Comparison of ENCODE assay signal across 15 cellular contexts in genomic region chr21:29219165-29219770, GRCh38.
A peak's percentile ranks its signal among the peaks of the same experiment; 100 is the strongest.
DNase-seq lines count a peak whose midpoint lies in the region; ATAC-seq and TF ChIP-seq lines count a peak whose summit lies in the region.
"Had no signal": no experiment of that assay in that cellular context is flagged by ENCODE, and none has a peak within 500 bp of the region (broad histone marks: within the 10 kb centered on the region; RNA-seq: fewer than 3 reads in every experiment).

No MANE protein-coding gene starts in this region.

- TF ChIP-seq POLR2A in esophagus squamous epithelium (IDR thresholded peaks at IDR 0.05) = no peak

- 85 to 86% methylated on average over 8 of the region's 8 CpGs for WGBS in esophagus squamous epithelium, 2 donors

- H3K27ac ChIP-seq in esophagus squamous epithelium = peak overlapping the region; percentile 16 to 58 (median 43)
- H3K27ac ChIP-seq in naive thymus-derived CD4-positive, alpha-beta T cell (ENCODE audit: low read depth, low read length) = no peak overlapping the region

- peaks cover 0 to 4% (median 0%) of the 10 kb centered on the region in 5 donors for H3K27me3 Mint-ChIP-seq in naive thymus-derived CD4-positive, alpha-beta T cell
- H3K27me3 Mint-ChIP-seq: activated B cell treated with CpG ODN at 0.5 μM for 24 hours; activated naive CD8-positive, alpha-beta T cell treated with anti-CD3 and anti-CD28 coated beads, Interleukin-2, amount 10 ng/mL, durations not matched to agents 7 days and 5 days had no signal

- H3K4me1 Mint-ChIP-seq in naive thymus-derived CD4-positive, alpha-beta T cell = peaks cover 0 to 5% (median 0%) of the 10 kb centered on the region in 7 donors
- H3K4me1 Mint-ChIP-seq: activated B cell treated with CpG ODN at 0.5 μM for 24 hours; activated naive CD8-positive, alpha-beta T cell treated with anti-CD3 and anti-CD28 coated beads, Interleukin-2, amount 10 ng/mL, durations not matched to agents 7 days and 5 days had no signal

- peaks cover 0 to 22% (median 0%) of the 10 kb centered on the region in 3 donors for H3K4me1 ChIP-seq in esophagus squamous epithelium
- no peaks in the 10 kb centered on the region for H3K4me1 ChIP-seq in naive thymus-derived CD4-positive, alpha-beta T cell (ENCODE audit: control insufficient read depth in 2 of 2, insufficient read depth in 2 of 2, low read length in 2 of 2)

- H3K27ac Mint-ChIP-seq in naive thymus-derived CD4-positive, alpha-beta T cell = no peak overlapping the region
- H3K27ac Mint-ChIP-seq: activated B cell treated with CpG ODN at 0.5 μM for 24 hours; activated naive CD8-positive, alpha-beta T cell treated with anti-CD3 and anti-CD28 coated beads, Interleukin-2, amount 10 ng/mL, durations not matched to agents 7 days and 5 days; natural killer cell treated with Interleukin-12 subunit alpha and Interleukin-12 subunit beta and Interleukin-15 and Interleukin-18, amount 100 ng/mL, for 72 hours had no signal

- peaks cover 0 to 2% (median 0%) of the 10 kb centered on the region in 5 donors for H3K36me3 Mint-ChIP-seq in naive thymus-derived CD4-positive, alpha-beta T cell
- H3K36me3 Mint-ChIP-seq: activated naive CD8-positive, alpha-beta T cell treated with anti-CD3 and anti-CD28 coated beads, Interleukin-2, amount 10 ng/mL, durations not matched to agents 7 days and 5 days; natural killer cell treated with Interleukin-12 subunit alpha and Interleukin-12 subunit beta and Interleukin-15 and Interleukin-18, amount 100 ng/mL, for 72 hours had no signal

- H3K27me3 ChIP-seq in esophagus squamous epithelium = no peaks in the 10 kb centered on the region
- H3K27me3 ChIP-seq in naive thymus-derived CD4-positive, alpha-beta T cell (ENCODE audit: control insufficient read depth in 2 of 2, insufficient read depth in 2 of 2, low read length in 2 of 2) = no peaks in the 10 kb centered on the region

- no peaks in the 10 kb centered on the region for H3K36me3 ChIP-seq in esophagus squamous epithelium
- H3K36me3 ChIP-seq in naive thymus-derived CD4-positive, alpha-beta T cell (ENCODE audit: control insufficient read depth in 2 of 3, insufficient read depth in 3 of 3, low read length in 3 of 3) = no peaks in the 10 kb centered on the region

- no peaks in the 10 kb centered on the region for H3K9me3 ChIP-seq in esophagus squamous epithelium
- H3K9me3 ChIP-seq in naive thymus-derived CD4-positive, alpha-beta T cell (ENCODE audit: control insufficient read depth in 2 of 3, low read length in 3 of 3) = no peaks in the 10 kb centered on the region

- no peak for TF ChIP-seq CTCF in esophagus squamous epithelium (IDR thresholded peaks at IDR 0.05)
- no peak for TF ChIP-seq CTCF in GM10248 (IDR thresholded peaks at IDR 0.05; ENCODE audit: control extremely low read depth, extremely low read depth, low read depth, missing control alignments)

- DNase-seq in DMS53 treated with DMSO at 0.1 percent for 48 hours (lab: John Stamatoyannopoulos, UW; ENCODE audit: unreplicated experiment) (peak; percentile 43), OCI-M1 (lab: John Stamatoyannopoulos, UW) (peak; percentile 22), esophagus squamous epithelium (lab: John Stamatoyannopoulos, UW) (no peak), HEK293T (ENCODE audit: extremely low spot score) (no peak), GM10248 (ENCODE audit: extremely low spot score) (no peak)
- no peak for DNase-seq in naive thymus-derived CD4-positive, alpha-beta T cell
- DNase-seq: activated B cell treated with CpG ODN at 0.5 μM for 24 hours; activated CD8-positive, alpha-beta memory T cell treated with anti-CD3 and anti-CD28 coated beads, Interleukin-2, amount 50 U/mL, for 4 hours; activated naive CD8-positive, alpha-beta T cell treated with anti-CD3 and anti-CD28 coated beads, Interleukin-2, amount 10 ng/mL, durations not matched to agents 7 days and 5 days; NCI-H1092; NCI-H524; SIG-M5; substantia nigra had no signal

- H3K9me3 Mint-ChIP-seq in naive thymus-derived CD4-positive, alpha-beta T cell = peaks cover 0 to 2% (median 0%) of the 10 kb centered on the region in 11 donors
- H3K9me3 Mint-ChIP-seq: activated B cell treated with CpG ODN at 0.5 μM for 24 hours; activated naive CD8-positive, alpha-beta T cell treated with anti-CD3 and anti-CD28 coated beads, Interleukin-2, amount 10 ng/mL, durations not matched to agents 7 days and 5 days; natural killer cell treated with Interleukin-12 subunit alpha and Interleukin-12 subunit beta and Interleukin-15 and Interleukin-18, amount 100 ng/mL, for 72 hours had no signal

- intact Hi-C loops in esophagus squamous epithelium (cut with DNase I) = no loop called here
- intact Hi-C loops in naive thymus-derived CD4-positive, alpha-beta T cell (cut with micrococcal nuclease) = no loop called here

- ATAC-seq in naive thymus-derived CD4-positive, alpha-beta T cell = peak; percentile 60
- no peak for ATAC-seq in HG03108 (IDR thresholded peaks at IDR 0.05; ENCODE audit: unreplicated experiment)
- ATAC-seq: natural killer cell treated with Interleukin-12 subunit alpha and Interleukin-12 subunit beta and Interleukin-15 and Interleukin-18, amount 100 ng/mL, for 72 hours had no signal

- H3K4me3 Mint-ChIP-seq in naive thymus-derived CD4-positive, alpha-beta T cell = peak overlapping the region in 1 of 10 donors; percentile 8
- H3K4me3 Mint-ChIP-seq: activated B cell treated with CpG ODN at 0.5 μM for 24 hours; activated naive CD8-positive, alpha-beta T cell treated with anti-CD3 and anti-CD28 coated beads, Interleukin-2, amount 10 ng/mL, durations not matched to agents 7 days and 5 days; natural killer cell treated with Interleukin-12 subunit alpha and Interleukin-12 subunit beta and Interleukin-15 and Interleukin-18, amount 100 ng/mL, for 72 hours had no signal

- POLR2A ChIA-PET in naive thymus-derived CD4-positive, alpha-beta T cell (lab: Charles Lee) = no interaction called here
- POLR2A ChIA-PET in HEK293T (lab: Yijun Ruan, JAX) (no interaction called here), GM10248 (lab: Yijun Ruan, JAX) (no interaction called here)

- no peak overlapping the region for H3K4me3 ChIP-seq in esophagus squamous epithelium
- H3K4me3 ChIP-seq in naive thymus-derived CD4-positive, alpha-beta T cell (ENCODE audit: low read length) = no peak overlapping the region

- CTCF ChIA-PET in naive thymus-derived CD4-positive, alpha-beta T cell (lab: Charles Lee) = no interaction called here
- CTCF ChIA-PET in HEK293T (lab: Yijun Ruan, JAX) = interaction anchor here (1.1 kb wide), 1 partner anchor 14 kb away, joined by 4 read pairs; no protein-coding TSS in a partner anchor
- CTCF ChIA-PET in GM10248 (lab: Yijun Ruan, JAX) = interaction anchor here (2.0 kb wide), 1 partner anchor 14 kb away, joined by 7 read pairs; no protein-coding TSS in a partner anchor

TF ChIP-seq in HEK293T, 16 proteins besides CTCF, POLR2A, EP300 and RAD21:
- TF ChIP-seq ZNF384 (IDR thresholded peaks at IDR 0.05) = no peak
- no peak for TF ChIP-seq TARDBP (IDR thresholded peaks at IDR 0.05)
- no peak for TF ChIP-seq FOXK2 (IDR thresholded peaks at IDR 0.05)
- no peak for TF ChIP-seq FOXM1 (IDR thresholded peaks at IDR 0.05; ENCODE audit: borderline replicate concordance)
- no peak for TF ChIP-seq ELF4 (IDR thresholded peaks at IDR 0.05)
- no peak for TF ChIP-seq BHLHE40 (IDR thresholded peaks at IDR 0.05; ENCODE audit: borderline replicate concordance)
- no peak for TF ChIP-seq SUZ12 (IDR thresholded peaks at IDR 0.05)
- no peak for TF ChIP-seq SP1 (IDR thresholded peaks at IDR 0.05)
- TF ChIP-seq HDGF (IDR thresholded peaks at IDR 0.05; ENCODE audit: borderline replicate concordance) = no peak
- TF ChIP-seq LEF1 (IDR thresholded peaks at IDR 0.05; ENCODE audit: borderline replicate concordance) = no peak
- TF ChIP-seq NFRKB (IDR thresholded peaks at IDR 0.05) = no peak
- TF ChIP-seq ARNT (IDR thresholded peaks at IDR 0.05) = no peak

Comparison
In these comparisons a context has a peak if more than half of its experiments do, and no peak if none do; other contexts are left out.
1. DNase-seq: peak in DMS53 treated with DMSO at 0.1 percent for 48 hours (single experiment) and OCI-M1 (single experiment); none in esophagus squamous epithelium (single experiment), naive thymus-derived CD4-positive, alpha-beta T cell (0 of 9), HEK293T (single experiment) and GM10248 (single experiment).